Comparison of ENCODE assay signal across 8 cellular contexts in the genomic region with DNA sequence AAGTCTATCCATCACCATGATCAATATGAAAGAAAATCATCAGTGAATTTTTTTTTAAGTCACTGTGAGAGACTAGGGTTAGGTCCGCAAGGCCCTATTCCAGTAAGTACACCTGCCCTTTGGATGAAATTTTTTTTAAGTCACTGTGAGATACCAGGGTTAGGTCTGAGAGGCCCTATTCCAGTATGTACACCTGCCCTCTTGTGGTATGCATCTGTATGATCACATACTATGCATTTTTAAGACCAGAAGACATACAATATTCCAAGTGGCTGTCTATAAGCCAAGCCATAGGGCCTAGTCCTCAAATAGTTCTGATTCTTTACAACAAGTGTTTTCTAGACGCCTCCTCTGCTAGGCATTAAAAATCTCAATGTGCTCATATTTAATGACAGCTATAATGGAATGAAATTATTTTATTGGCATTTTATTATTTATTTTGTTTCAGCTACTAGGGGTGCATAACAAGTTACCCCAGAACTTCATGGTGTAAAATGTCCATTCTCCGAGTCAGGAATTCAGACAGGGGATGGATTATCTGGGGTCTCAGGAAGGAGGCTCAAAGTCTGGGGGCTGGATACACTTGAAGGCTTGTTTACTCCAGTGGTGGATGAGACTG. TPM values are rescaled to one million over a fixed set of nuclear protein-coding genes. Genes with fewer than 3 reads are reported as not detected.
A peak's percentile ranks its signal among the peaks of the same experiment; 100 is the strongest.
DNase-seq lines count a peak whose midpoint lies in the region; ATAC-seq, FAIRE-seq and TF ChIP-seq lines count a peak whose summit lies in the region.

No MANE protein-coding gene starts in this region.

- no peak for FAIRE-seq in urothelium cell line (lab: Jason Lieb, UNC)

- H3K9me3 Mint-ChIP-seq in HFFc6 = no peaks in the 10 kb centered on the region
- no peaks in the 10 kb centered on the region for H3K9me3 Mint-ChIP-seq in T-helper 2 cell treated with Interferon-gamma antibody and Interleukin-4, amounts not matched to agents 5 μg/mL and 100 μg/mL, for 36 hours

- no peaks in the 10 kb centered on the region for H3K36me3 Mint-ChIP-seq in HFFc6 (ENCODE audit: low read depth)
- H3K36me3 Mint-ChIP-seq in T-helper 2 cell treated with Interferon-gamma antibody and Interleukin-4, amounts not matched to agents 5 μg/mL and 100 μg/mL, for 36 hours (ENCODE audit: low read depth) = no peaks in the 10 kb centered on the region

- H3K27me3 Mint-ChIP-seq in HFFc6 (ENCODE audit: insufficient read depth) = peaks cover 24% of the 10 kb centered on the region
- H3K27me3 Mint-ChIP-seq in T-helper 2 cell treated with Interferon-gamma antibody and Interleukin-4, amounts not matched to agents 5 μg/mL and 100 μg/mL, for 36 hours (ENCODE audit: low read depth) = no peaks in the 10 kb centered on the region

- H3K27ac ChIP-seq in epithelial cell of prostate = no peak overlapping the region

- TF ChIP-seq CTCF in HFFc6 (IDR thresholded peaks at IDR 0.05) = peak; percentile 77

- H3K4me1 Mint-ChIP-seq in HFFc6 (ENCODE audit: low read depth) = peaks cover 10% of the 10 kb centered on the region
- no peaks in the 10 kb centered on the region for H3K4me1 Mint-ChIP-seq in T-helper 2 cell treated with Interferon-gamma antibody and Interleukin-4, amounts not matched to agents 5 μg/mL and 100 μg/mL, for 36 hours (ENCODE audit: low read depth)

- no peak overlapping the region for H3K27ac Mint-ChIP-seq in HFFc6
- no peak overlapping the region for H3K27ac Mint-ChIP-seq in T-helper 2 cell treated with Interferon-gamma antibody and Interleukin-4, amounts not matched to agents 5 μg/mL and 100 μg/mL, for 36 hours

- DNase-seq in DMS114 treated with DMSO at 0.1 percent for 48 hours (lab: John Stamatoyannopoulos, UW; ENCODE audit: unreplicated experiment) = peak; percentile 69
- peak; percentile 31 for DNase-seq in HFFc6
- peak; percentile 45 for DNase-seq in NCI-H748 treated with DMSO at 0.1 percent for 48 hours (lab: John Stamatoyannopoulos, UW)
- DNase-seq in epithelial cell of prostate (ENCODE audit: low read depth, low spot score) = peak; percentile 45
- DNase-seq in urothelium cell line (ENCODE audit: low spot score) = peak; percentile 41
- DNase-seq in T-helper 2 cell treated with Interferon-gamma antibody and Interleukin-4, amounts not matched to agents 5 μg/mL and 100 μg/mL, for 36 hours (ENCODE audit: low spot score) = no peak

- ATAC-seq in GM21825 (IDR thresholded peaks at IDR 0.05; ENCODE audit: unreplicated experiment) (no peak), HG03571 (IDR thresholded peaks at IDR 0.05; ENCODE audit: unreplicated experiment) (no peak)

- no peak overlapping the region for H3K4me3 Mint-ChIP-seq in HFFc6
- no peak overlapping the region for H3K4me3 Mint-ChIP-seq in T-helper 2 cell treated with Interferon-gamma antibody and Interleukin-4, amounts not matched to agents 5 μg/mL and 100 μg/mL, for 36 hours

RNA-seq across cellular contexts. Expression of a gene that starts 53.1 kb away (rescaled TPM):
- not detected for total RNA-seq in HFFc6 (2021; fragmentation: NEBNext Ultra II Directional; extraction: Animal tissue kit (Norgen Biotek cat#: 25700))
